8 cellular contexts compared by ENCODE assay signal in genomic region chr2:88690591-88691338, GRCh38. TPM values are rescaled to one million over a fixed set of nuclear protein-coding genes. Genes with fewer than 3 reads are reported as not detected.
DNase-seq lines count a peak whose midpoint lies in the region; ATAC-seq and TF ChIP-seq lines count a peak whose summit lies in the region.

No MANE protein-coding gene starts in this region.

- peak overlapping the region; percentile 93 for H3K4me2 ChIP-seq in OCI-LY1 (ENCODE audit: low read length)

- H3K27ac Mint-ChIP-seq in activated naive CD4-positive, alpha-beta T cell treated with anti-CD3 and anti-CD28 coated beads, Interleukin-2, amount 10 ng/mL, durations not matched to agents 7 days and 5 days = peak overlapping the region; percentile 96

- H3K4me3 Mint-ChIP-seq in activated naive CD4-positive, alpha-beta T cell treated with anti-CD3 and anti-CD28 coated beads, Interleukin-2, amount 10 ng/mL, durations not matched to agents 7 days and 5 days = peak overlapping the region; percentile 97

- H3K79me2 ChIP-seq in OCI-LY1 (ENCODE audit: insufficient read depth, low read length) = peaks cover 40% of the 10 kb centered on the region

- H3K9ac ChIP-seq in OCI-LY1 (ENCODE audit: low read length) = peak overlapping the region; percentile 88

- TF ChIP-seq POLR2A in spleen (IDR thresholded peaks at IDR 0.05) = no peak

- H3K4me1 Mint-ChIP-seq in activated naive CD4-positive, alpha-beta T cell treated with anti-CD3 and anti-CD28 coated beads, Interleukin-2, amount 10 ng/mL, durations not matched to agents 7 days and 5 days = peaks cover 47% of the 10 kb centered on the region

- no peak overlapping the region for H2AFZ ChIP-seq in OCI-LY1 (ENCODE audit: low read length)

- intact Hi-C loops in spleen (cut with DNase I; ENCODE audit: low total_unique reads) = no loop called here

- peaks cover 27% of the 10 kb centered on the region for H3K4me1 ChIP-seq in OCI-LY1 (ENCODE audit: insufficient read depth, low read length, severe bottlenecking)
- H3K4me1 ChIP-seq in spleen = peaks cover 0 to 50% (median 27%) of the 10 kb centered on the region in 6 donors

- H4K20me1 ChIP-seq in OCI-LY1 (ENCODE audit: insufficient read depth, low read length) = no peaks in the 10 kb centered on the region

- peaks cover 14% of the 10 kb centered on the region for H3K36me3 Mint-ChIP-seq in activated naive CD4-positive, alpha-beta T cell treated with anti-CD3 and anti-CD28 coated beads, Interleukin-2, amount 10 ng/mL, durations not matched to agents 7 days and 5 days

- peak overlapping the region; percentile 60 for H3K27ac ChIP-seq in OCI-LY1 (ENCODE audit: low read depth, low read length, poor library complexity, severe bottlenecking)
- H3K27ac ChIP-seq in spleen = peak overlapping the region; percentile 58 to 89 (median 84)

- peaks cover 8% of the 10 kb centered on the region for H3K9me3 Mint-ChIP-seq in activated naive CD4-positive, alpha-beta T cell treated with anti-CD3 and anti-CD28 coated beads, Interleukin-2, amount 10 ng/mL, durations not matched to agents 7 days and 5 days

- no peaks in the 10 kb centered on the region for H3K9me2 ChIP-seq in OCI-LY1 (ENCODE audit: low read depth, low read length)

- no peaks in the 10 kb centered on the region for H3K27me3 ChIP-seq in OCI-LY1 (ENCODE audit: insufficient read depth, low read length)
- H3K27me3 ChIP-seq in spleen (replicated peaks in 1 of 7) = no peaks in the 10 kb centered on the region

- DNase-seq in HFF-Myc (ENCODE audit: extremely low read depth, low read depth) = no peak
- DNase-seq in activated naive CD4-positive, alpha-beta T cell treated with anti-CD3 and anti-CD28 coated beads, Interleukin-2, amount 10 ng/mL, durations not matched to agents 7 days and 5 days = peak; percentile 65
- peak; percentile 15 for DNase-seq in hepatic stellate cell (ENCODE audit: low spot score)
- DNase-seq in spleen = peak; percentile 87
- no peak for DNase-seq in DMS153 (lab: John Stamatoyannopoulos, UW)

- peaks cover 9% of the 10 kb centered on the region; the same call in 1 of the 2 replicates for H3K36me3 ChIP-seq in OCI-LY1 (ENCODE audit: insufficient read depth, low read length)
- H3K36me3 ChIP-seq in spleen = no peaks in the 10 kb centered on the region

- TF ChIP-seq CTCF in GM12874 (IDR thresholded peaks at IDR 0.05; ENCODE audit: insufficient read depth, low read depth, low read length) = peak; percentile 43
- TF ChIP-seq CTCF in HFF-Myc (IDR thresholded peaks at IDR 0.05; ENCODE audit: low read depth, low read length, missing control alignments) = no peak
- peak; percentile 32; the same call in 1 of the 2 replicates for TF ChIP-seq CTCF in OCI-LY1 (IDR thresholded peaks at IDR 0.05; ENCODE audit: low read length)
- TF ChIP-seq CTCF in spleen (IDR thresholded peaks at IDR 0.05 in 8 of 11, conservative IDR thresholded peaks at IDR 0.05 in 3 of 11) = no peak

- no peak for ATAC-seq in HG02981 (IDR thresholded peaks at IDR 0.05; ENCODE audit: unreplicated experiment)

- H3K27me3 Mint-ChIP-seq in activated naive CD4-positive, alpha-beta T cell treated with anti-CD3 and anti-CD28 coated beads, Interleukin-2, amount 10 ng/mL, durations not matched to agents 7 days and 5 days = no peaks in the 10 kb centered on the region

- CTCF ChIA-PET in activated naive CD4-positive, alpha-beta T cell treated with anti-CD3 and anti-CD28 coated beads, Interleukin-2, amount 10 ng/mL, durations not matched to agents 7 days and 5 days (lab: Charles Lee) = interaction anchor here (1.2 to 2.3 kb wide), 2 partner anchors 10 to 100 kb away, joined by 4 to 7 read pairs; no protein-coding TSS in a partner anchor

- 37 to 52% (median 40%) methylated on average over 15 to 20 of the region's 20 CpGs for WGBS in spleen, 5 donors

- peak overlapping the region; percentile 77 for H3K4me3 ChIP-seq in HFF-Myc (replicated peaks; ENCODE audit: low read depth, low read length)
- H3K4me3 ChIP-seq in OCI-LY1 (ENCODE audit: low read depth, low read length, poor library complexity, severe bottlenecking) = peak overlapping the region; percentile 90
- peak overlapping the region; percentile 74 to 97 (median 93) for H3K4me3 ChIP-seq in spleen

- H3F3A ChIP-seq in OCI-LY1 (ENCODE audit: insufficient read depth, low read length) = no peaks in the 10 kb centered on the region

- peaks cover 5% of the 10 kb centered on the region for H3K9me3 ChIP-seq in OCI-LY1 (ENCODE audit: low read length)
- H3K9me3 ChIP-seq in spleen = no peaks in the 10 kb centered on the region

RNA-seq across cellular contexts. Expression of gene RPIA, which starts 0.7 kb away (rescaled TPM):
- 10 to 100 TPM; 11.3 to 31.9 (median 22.4) TPM for total RNA-seq in spleen
- polyA plus RNA-seq in spleen = 10 to 100 TPM; 26.5 to 43.2 (median 34.3) TPM

Comparison
In these comparisons a context has a peak if more than half of its experiments do, and no peak if none do; other contexts are left out.
1. CTCF ChIP-seq: peak in GM12874 (single experiment) and OCI-LY1 (single experiment); none in HFF-Myc (single experiment) and spleen (0 of 11).
2. DNase-seq: peak in activated naive CD4-positive, alpha-beta T cell treated with anti-CD3 and anti-CD28 coated beads, Interleukin-2, amount 10 ng/mL, durations not matched to agents 7 days and 5 days (single experiment), hepatic stellate cell (single experiment) and spleen (single experiment); none in HFF-Myc (single experiment) and DMS153 (single experiment).
3. Peak in every context shown above with its lines, with median percentiles within 50 percentile points of each other: H3K4me3 ChIP-seq.